In the genomic region with DNA sequence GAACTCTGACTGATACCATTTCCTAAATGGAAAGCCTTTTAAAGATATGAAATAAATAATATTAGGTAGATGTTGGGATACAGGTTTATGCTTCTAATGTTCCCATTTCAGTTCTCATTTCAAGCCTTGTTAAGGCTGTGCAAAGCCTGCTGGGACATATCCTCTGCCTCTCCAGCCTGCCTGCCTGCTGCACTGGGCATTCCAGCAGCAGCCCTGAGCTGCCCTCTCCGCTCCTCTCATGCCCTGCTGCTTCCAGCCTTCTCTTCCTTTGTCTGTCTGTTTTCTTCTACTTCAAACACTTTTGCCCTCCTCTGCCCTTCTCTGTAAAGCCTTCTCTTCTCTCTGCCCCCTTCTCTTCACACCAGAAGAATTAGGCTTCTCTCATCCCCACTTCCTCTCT, we compare ENCODE assay signal across 19 cellular contexts.
DNase-seq lines count a peak whose midpoint lies in the region; ATAC-seq and TF ChIP-seq lines count a peak whose summit lies in the region.
"Had no signal": no experiment of that assay in that cellular context is flagged by ENCODE, and none has a peak within 500 bp of the region (broad histone marks: within the 10 kb centered on the region; RNA-seq: fewer than 3 reads in every experiment).

No MANE protein-coding gene starts in this region.

- H3K27me3 Mint-ChIP-seq in Caco-2 (ENCODE audit: insufficient read depth, unreplicated experiment) (no peaks in the 10 kb centered on the region), H9 (ENCODE audit: low read depth) (no peaks in the 10 kb centered on the region)

- H3K4me3 ChIP-seq in Caco-2 (ENCODE audit: low read depth, low read length) = no peak overlapping the region
- H3K4me3 ChIP-seq in neuronal stem cell (ENCODE audit: low read length in 2 of 2) = no peak overlapping the region
- no peak overlapping the region for H3K4me3 ChIP-seq in psoas muscle
- H3K4me3 ChIP-seq: BLaER1 treated with 17β-estradiol and CSF1 and Interleukin-3, amounts not matched to agents 10 nM and 100 nM; GM23248; K562; SJCRH30 had no signal

- intact Hi-C loops in Caco-2 (cut with micrococcal nuclease; ENCODE audit: unreplicated experiment) = no loop called here
- intact Hi-C loops in left ventricle myocardium superior (cut with micrococcal nuclease) = no loop called here
- intact Hi-C loops in psoas muscle (cut with DNase I) = no loop called here

- no peak overlapping the region for H2BK5ac ChIP-seq in H9 (ENCODE audit: insufficient read length, low read length)
- no peak overlapping the region for H2BK5ac ChIP-seq in neuronal stem cell (ENCODE audit: low read length)

- CTCF ChIA-PET in Caco-2 (lab: Charles Lee) = no interaction called here

- H3K18ac ChIP-seq in H9 (ENCODE audit: insufficient read length, low read depth, low read length) (no peak overlapping the region), neuronal stem cell (ENCODE audit: low read length) (no peak overlapping the region)

- H2AFZ ChIP-seq in H9 (ENCODE audit: low read length) (no peak overlapping the region), neuronal stem cell (ENCODE audit: low read length) (peak overlapping the region; percentile 9)
- H2AFZ ChIP-seq: GM23248 had no signal

- H3K27ac Mint-ChIP-seq in Caco-2 (ENCODE audit: unreplicated experiment) = peak overlapping the region; percentile 3
- H3K27ac Mint-ChIP-seq in H9 = peak overlapping the region in 2 of 3 experiments; percentile 0 to 42; a peak in 2 of 7 replicates
- H3K27ac Mint-ChIP-seq: CD8-positive, alpha-beta T cell had no signal

- H3K79me1 ChIP-seq in H9 (ENCODE audit: insufficient read depth, low read depth, low read length, poor library complexity, severe bottlenecking) (no peaks in the 10 kb centered on the region), neuronal stem cell (ENCODE audit: low read depth, low read length) (no peaks in the 10 kb centered on the region)

- H3K4me2 ChIP-seq in H9 (ENCODE audit: insufficient read depth, insufficient read length, low read length) (no peak overlapping the region), neuronal stem cell (ENCODE audit: insufficient read depth, low read length, poor library complexity, severe bottlenecking) (no peak overlapping the region)
- H3K4me2 ChIP-seq: BLaER1 treated with 17β-estradiol and CSF1 and Interleukin-3, amounts not matched to agents 10 nM and 100 nM had no signal

- H3K9ac ChIP-seq in H9 (ENCODE audit: extremely low read depth, insufficient read length, low read length) (no peak overlapping the region), neuronal stem cell (ENCODE audit: low read depth, low read length, poor library complexity) (no peak overlapping the region)
- H3K9ac ChIP-seq: BLaER1 treated with 17β-estradiol and CSF1 and Interleukin-3, amounts not matched to agents 10 nM and 100 nM; GM23248 had no signal

- H3K27ac ChIP-seq in H9 (ENCODE audit: insufficient read length, low read depth, low read length) (no peak overlapping the region), neuronal stem cell (replicated peaks; ENCODE audit: low read length) (peak overlapping the region; percentile 79), psoas muscle (no peak overlapping the region)
- H3K27ac ChIP-seq: BLaER1 treated with 17β-estradiol and CSF1 and Interleukin-3, amounts not matched to agents 10 nM and 100 nM; GM23248; RWPE1; SJCRH30 had no signal

- H3K36me3 ChIP-seq in Caco-2 (ENCODE audit: control insufficient read depth, insufficient read depth, low read length) (no peaks in the 10 kb centered on the region), neuronal stem cell (replicated peaks in 1 of 2; ENCODE audit: control insufficient read depth in 2 of 2, insufficient read depth in 2 of 2, low read length in 2 of 2) (no peaks in the 10 kb centered on the region), psoas muscle (ENCODE audit: insufficient read depth in 1 of 2, low read depth in 1 of 2) (no peaks in the 10 kb centered on the region)
- H3K36me3 ChIP-seq: BLaER1 treated with 17β-estradiol and CSF1 and Interleukin-3, amounts not matched to agents 10 nM and 100 nM; SJCRH30 had no signal

- H3K56ac ChIP-seq in H9 (ENCODE audit: insufficient read length, low read depth, low read length) = no peak overlapping the region

- H3K27me3 ChIP-seq in Caco-2 (replicated peaks; ENCODE audit: control insufficient read depth, insufficient read depth, low read length) (no peaks in the 10 kb centered on the region), H9 (ENCODE audit: insufficient read depth, low read length) (no peaks in the 10 kb centered on the region), neuronal stem cell (ENCODE audit: control insufficient read depth in 3 of 3, insufficient read depth in 3 of 3, low read depth in 1 of 3, low read length in 3 of 3) (no peaks in the 10 kb centered on the region), psoas muscle (ENCODE audit: insufficient read depth in 3 of 3, low read length in 2 of 3) (no peaks in the 10 kb centered on the region)
- H3K27me3 ChIP-seq: BLaER1 treated with 17β-estradiol and CSF1 and Interleukin-3, amounts not matched to agents 10 nM and 100 nM; SJCRH30 had no signal

- H3K4me1 ChIP-seq in Caco-2 = no peaks in the 10 kb centered on the region
- H3K4me1 ChIP-seq in H9 (ENCODE audit: insufficient read depth, low read length) = no peaks in the 10 kb centered on the region
- H3K4me1 ChIP-seq in neuronal stem cell (ENCODE audit: control insufficient read depth in 2 of 2, insufficient read depth in 1 of 2, low read depth in 1 of 2, low read length in 2 of 2) = peaks cover 7 to 29% of the 10 kb centered on the region in 2 donors
- H3K4me1 ChIP-seq in psoas muscle = no peaks in the 10 kb centered on the region
- H3K4me1 ChIP-seq: BLaER1 treated with 17β-estradiol and CSF1 and Interleukin-3, amounts not matched to agents 10 nM and 100 nM; SJCRH30 had no signal

- no peak overlapping the region for H4K8ac ChIP-seq in H9 (replicated peaks; ENCODE audit: insufficient read length, low read depth, low read length)
- no peak overlapping the region for H4K8ac ChIP-seq in neuronal stem cell (ENCODE audit: low read depth, low read length)

- H4K91ac ChIP-seq in H9 (ENCODE audit: insufficient read length, low read depth, low read length) (no peak overlapping the region), neuronal stem cell (ENCODE audit: low read depth, low read length, poor library complexity) (no peak overlapping the region)

- H3K23me2 ChIP-seq in H9 (ENCODE audit: insufficient read length, low read depth, low read length, poor library complexity, severe bottlenecking) = no peaks in the 10 kb centered on the region

- WGBS in H9 (ENCODE audit: extremely low coverage, insufficient read length, low lambda C conversion rate) = no CpG with 5 or more reads among the region's 1 CpG
- WGBS in neuronal stem cell (ENCODE audit: extremely low coverage in 2 of 2, insufficient read length in 2 of 2, insufficient replicate concordance in 1 of 2), 2 donors = no CpG with 5 or more reads among the region's 1 CpG
- 79 to 90% (median 86%) methylated on average over 1 of the region's 1 CpG for WGBS in psoas muscle, 3 donors

- H3K9me3 ChIP-seq in Caco-2 (no peaks in the 10 kb centered on the region), H9 (ENCODE audit: control insufficient read depth, low read depth, low read length) (no peaks in the 10 kb centered on the region), neuronal stem cell (replicated peaks in 1 of 2; ENCODE audit: control insufficient read depth in 2 of 2, insufficient read depth in 1 of 2, low read depth in 1 of 2, low read length in 2 of 2) (no peaks in the 10 kb centered on the region), psoas muscle (peaks cover 4% of the 10 kb centered on the region)
- H3K9me3 ChIP-seq: SJCRH30 had no signal

- H2BK15ac ChIP-seq in H9 (ENCODE audit: low read depth, low read length) (no peak overlapping the region), neuronal stem cell (ENCODE audit: low read length) (no peak overlapping the region)

- no peaks in the 10 kb centered on the region for H4K20me1 ChIP-seq in H9 (ENCODE audit: control insufficient read depth, insufficient read depth, insufficient read length)
- H4K20me1 ChIP-seq: BLaER1 treated with 17β-estradiol and CSF1 and Interleukin-3, amounts not matched to agents 10 nM and 100 nM had no signal

- POLR2A ChIA-PET in Caco-2 (lab: Charles Lee) = no interaction called here

- H3K79me2 ChIP-seq in H9 (ENCODE audit: insufficient read depth, low read length) = no peaks in the 10 kb centered on the region

- H2BK120ac ChIP-seq in H9 (ENCODE audit: low read depth, low read length, poor library complexity, severe bottlenecking) (no peak overlapping the region), neuronal stem cell (ENCODE audit: low read depth, low read length) (no peak overlapping the region)

- H2BK20ac ChIP-seq in H9 (ENCODE audit: low read depth, low read length, poor library complexity, severe bottlenecking) = no peak overlapping the region

- no peak overlapping the region for H4K5ac ChIP-seq in H9 (ENCODE audit: insufficient read length, low read depth, low read length)

- H3K4me3 Mint-ChIP-seq in Caco-2 (ENCODE audit: unreplicated experiment) (no peak overlapping the region), H9 (no peak overlapping the region)
- H3K4me3 Mint-ChIP-seq: CD8-positive, alpha-beta T cell had no signal

- no peak for DNase-seq in Caco-2
- DNase-seq in H9 = no peak
- DNase-seq in left ventricle myocardium superior = peak; percentile 33
- DNase-seq in neuronal stem cell (ENCODE audit: low spot score) = peak; percentile 6
- no peak for DNase-seq in psoas muscle
- no peak for DNase-seq in ecto neural progenitor cell (ENCODE audit: low spot score)
- DNase-seq: CD8-positive, alpha-beta T cell; GM23248; NCI-H1105; NCI-H2081; NCI-H2227 treated with DMSO at 0.1 percent for 48 hours; NCI-H510A treated with DMSO at 0.1 percent for 48 hours; PC-3; SJCRH30 had no signal

- H3K14ac ChIP-seq in H9 (ENCODE audit: insufficient read depth, low read length) (no peak overlapping the region), neuronal stem cell (ENCODE audit: low read length) (no peak overlapping the region)

- H3K23ac ChIP-seq in H9 (ENCODE audit: insufficient read length, low read depth, low read length) (no peak overlapping the region), neuronal stem cell (ENCODE audit: low read depth, low read length, poor library complexity) (no peak overlapping the region)

- no peak for TF ChIP-seq CTCF in Caco-2 (IDR thresholded peaks at IDR 0.05; ENCODE audit: insufficient read depth in 1 of 2, low read depth in 1 of 2, low read length in 1 of 2, severe bottlenecking in 1 of 2, unreplicated experiment in 1 of 2)
- TF ChIP-seq CTCF in H9 (conservative IDR thresholded peaks at IDR 0.05) = no peak
- TF ChIP-seq CTCF in psoas muscle (IDR thresholded peaks at IDR 0.05) = no peak

- H3K4me1 Mint-ChIP-seq in Caco-2 (ENCODE audit: low read depth, unreplicated experiment) (no peaks in the 10 kb centered on the region), H9 (peaks cover 4% of the 10 kb centered on the region in 2 experiments)

- H2BK12ac ChIP-seq in H9 (ENCODE audit: insufficient read length, low read depth, low read length) (no peak overlapping the region), neuronal stem cell (ENCODE audit: low read length) (no peak overlapping the region)

- H3K36me3 Mint-ChIP-seq in Caco-2 (ENCODE audit: insufficient read depth, unreplicated experiment) = no peaks in the 10 kb centered on the region
- H3K36me3 Mint-ChIP-seq in H9 (ENCODE audit: insufficient read depth in 1 of 3, low read depth in 3 of 3) = peaks cover 0 to 5% (median 0%) of the 10 kb centered on the region in 3 experiments; a peak in 1 of 7 replicates

- H2AK5ac ChIP-seq in H9 (ENCODE audit: insufficient read length, low read length) = no peak overlapping the region
- H2AK5ac ChIP-seq in neuronal stem cell (ENCODE audit: low read depth, low read length) = no peak overlapping the region

- H3T11ph ChIP-seq in H9 (ENCODE audit: low read length) = no peak overlapping the region

- H3K9me3 Mint-ChIP-seq in Caco-2 (ENCODE audit: unreplicated experiment) = no peaks in the 10 kb centered on the region
- no peaks in the 10 kb centered on the region; a peak in 2 of 5 replicates for H3K9me3 Mint-ChIP-seq in H9

- H3K4ac ChIP-seq in H9 (ENCODE audit: low read depth, low read length) = no peak overlapping the region
- no peak overlapping the region for H3K4ac ChIP-seq in neuronal stem cell (ENCODE audit: low read length)

- BruUV-seq in Caco-2 (replicated peaks; lab: Mats Ljungman, UMichigan) = no TSS peak

- peak; percentile 75 for ATAC-seq in left ventricle myocardium superior
- ATAC-seq in GM18873 (IDR thresholded peaks at IDR 0.05; ENCODE audit: low FRiP score, unreplicated experiment) = no peak
- no peak for ATAC-seq in psoas muscle
- ATAC-seq: CD8-positive, alpha-beta T cell; HCT116; K562; PC-3 had no signal

Comparison
In these comparisons a context has a peak if more than half of its experiments do, and no peak if none do; other contexts are left out.
1. DNase-seq: peak in left ventricle myocardium superior (single experiment) and neuronal stem cell (single experiment); none in Caco-2 (0 of 2), H9 (single experiment), psoas muscle (0 of 2) and ecto neural progenitor cell (single experiment).